8 cellular contexts compared by ENCODE assay signal in the genomic region with DNA sequence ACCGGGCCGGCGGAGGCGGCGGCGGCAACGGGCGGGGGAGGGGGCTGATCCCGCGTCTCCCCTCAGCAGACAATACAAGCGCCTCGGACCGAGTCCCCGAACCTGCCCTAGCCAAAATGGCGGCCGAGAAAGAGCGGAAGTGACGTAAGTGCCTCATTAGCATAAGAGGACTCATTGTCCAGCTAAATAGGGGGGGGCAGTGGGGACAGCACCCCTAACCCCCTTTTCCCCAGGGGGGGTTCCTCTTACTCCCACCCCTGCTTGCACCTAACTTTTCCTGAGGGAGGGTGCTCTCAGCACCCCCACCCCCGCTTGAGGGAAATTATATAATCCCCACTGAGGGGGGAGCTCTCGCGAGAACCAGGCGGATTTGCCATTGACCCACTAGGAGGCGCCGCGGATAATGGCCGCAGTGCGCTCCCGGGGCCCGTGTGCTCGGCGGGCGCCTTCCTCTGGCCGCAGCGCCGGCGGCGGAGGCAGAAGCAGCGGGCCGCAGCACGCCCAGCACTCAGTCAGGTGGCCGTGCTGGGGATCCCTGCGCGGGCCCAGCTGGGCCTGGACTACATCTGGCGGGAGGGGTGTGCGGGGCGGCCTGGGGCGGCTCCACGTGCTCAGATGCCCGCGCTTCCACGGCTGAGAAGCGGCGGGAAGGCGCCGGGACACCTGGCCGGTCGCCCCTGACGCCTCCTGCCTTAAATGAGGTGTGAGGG. TPM values are rescaled to one million over a fixed set of nuclear protein-coding genes. Genes with fewer than 3 reads are reported as not detected.
DNase-seq lines count a peak whose midpoint lies in the region; TF ChIP-seq lines count a peak whose summit lies in the region.

ADNP (minus strand) TSS at position 132 of the 710 bp plus-strand sequence. CDS start 27,441 bp downstream, outside the sequence.

- POLR2A ChIA-PET in HEK293T (lab: Yijun Ruan, JAX): interaction anchor here (0.7 to 3.8 kb wide), 15 partner anchors 9 to 299 kb away, joined by 3 to 26 read pairs (median 4); partner anchors contain the start of genes BCAS4, DPM1 and MOCS3

- CTCF ChIA-PET in HEK293T (lab: Yijun Ruan, JAX): interaction anchor here (0.6 to 1.2 kb wide), 5 partner anchors 11 to 945 kb away, joined by 3 to 6 read pairs (median 4); no protein-coding TSS in a partner anchor

- DNase-seq in GM06990 (ENCODE audit: extremely low read depth, insufficient read length) (peak; percentile 96), HEK293T (ENCODE audit: extremely low spot score) (peak; percentile 63), MV-4-11 (lab: John Stamatoyannopoulos, UW) (peak; percentile 92), SJSA1 (ENCODE audit: low read depth in 1 of 2, low spot score in 2 of 2) (peak; percentile 92 to 97), foreskin melanocyte (peak; percentile 87), stromal cell of bone marrow (ENCODE audit: low read depth) (peak; percentile 83)
- DNase-seq in activated naive CD4-positive, alpha-beta T cell (lab: John Stamatoyannopoulos, UW): peak; percentile 70 to 86 (median 80)

- peak within 1 kb of the TSS; percentile 93 for H3K27ac ChIP-seq in SJSA1

- peak within 1 kb of the TSS; percentile 85 for H3K4me3 ChIP-seq in GM06990 (replicated peaks; ENCODE audit: low read depth, low read length)
- peak within 1 kb of the TSS; percentile 78 for H3K4me3 ChIP-seq in SJSA1
- H3K4me3 ChIP-seq in neuron (ENCODE audit: low read length): peak within 1 kb of the TSS; percentile 91

- H3K9me3 ChIP-seq in SJSA1 (replicated peaks): no peaks in the 10 kb centered on the region
- no peaks in the 10 kb centered on the region for H3K9me3 ChIP-seq in neuron (ENCODE audit: low read length)

- H3K27me3 ChIP-seq in GM06990 (replicated peaks; ENCODE audit: control insufficient read depth, insufficient read depth, low read length): no peaks in the 10 kb centered on the region
- no peaks in the 10 kb centered on the region for H3K27me3 ChIP-seq in SJSA1 (replicated peaks)
- no peaks in the 10 kb centered on the region for H3K27me3 ChIP-seq in neuron (ENCODE audit: insufficient read depth, low read length)

- peak; percentile 70 for TF ChIP-seq CTCF in GM06990 (IDR thresholded peaks at IDR 0.05; ENCODE audit: insufficient read depth, low read length, poor library complexity, severe bottlenecking)

- H2AFZ ChIP-seq in neuron (ENCODE audit: low read depth, low read length): peak within 1 kb of the TSS; percentile 39

- peaks cover 29% of the 10 kb centered on the region for H3K4me1 ChIP-seq in SJSA1 (replicated peaks)
- H3K4me1 ChIP-seq in neuron (ENCODE audit: insufficient read depth, low read length): peaks cover 20% of the 10 kb centered on the region

- H3K36me3 ChIP-seq in GM06990 (ENCODE audit: control insufficient read depth, insufficient read depth, low read length) (peaks cover 4% of the 10 kb centered on the region), SJSA1 (peaks cover 74% of the 10 kb centered on the region), neuron (ENCODE audit: insufficient read depth, low read length) (peaks cover 59% of the 10 kb centered on the region)

TF ChIP-seq in HEK293T, 16 proteins besides CTCF, POLR2A, EP300 and RAD21:
- TF ChIP-seq NFRKB (IDR thresholded peaks at IDR 0.05) (peak; percentile 54; the same call in 1 of the 2 replicates), ARNT (IDR thresholded peaks at IDR 0.05) (no peak), FOXM1 (IDR thresholded peaks at IDR 0.05; ENCODE audit: borderline replicate concordance) (0 out of 2 replicates have a peak, but pooled peaks have one; percentile 31), L3MBTL2 (conservative IDR thresholded peaks at IDR 0.05) (peak; percentile 93)

RNA-seq across cellular contexts. Expression of gene ADNP, which starts in this region (rescaled TPM):
- 18.2 and 20.4 TPM in 2 replicates for total RNA-seq in SJSA1 (2014; rRNA removed; shearing (Covaris generic))

Comparison
In these comparisons a context has a peak if more than half of its experiments do, and no peak if none do; other contexts are left out.
1. Peak in every context shown above with its lines: DNase-seq, H3K4me3 ChIP-seq and H3K27ac ChIP-seq.